ENCODE assay signal across 19 cellular contexts in the genomic region with DNA sequence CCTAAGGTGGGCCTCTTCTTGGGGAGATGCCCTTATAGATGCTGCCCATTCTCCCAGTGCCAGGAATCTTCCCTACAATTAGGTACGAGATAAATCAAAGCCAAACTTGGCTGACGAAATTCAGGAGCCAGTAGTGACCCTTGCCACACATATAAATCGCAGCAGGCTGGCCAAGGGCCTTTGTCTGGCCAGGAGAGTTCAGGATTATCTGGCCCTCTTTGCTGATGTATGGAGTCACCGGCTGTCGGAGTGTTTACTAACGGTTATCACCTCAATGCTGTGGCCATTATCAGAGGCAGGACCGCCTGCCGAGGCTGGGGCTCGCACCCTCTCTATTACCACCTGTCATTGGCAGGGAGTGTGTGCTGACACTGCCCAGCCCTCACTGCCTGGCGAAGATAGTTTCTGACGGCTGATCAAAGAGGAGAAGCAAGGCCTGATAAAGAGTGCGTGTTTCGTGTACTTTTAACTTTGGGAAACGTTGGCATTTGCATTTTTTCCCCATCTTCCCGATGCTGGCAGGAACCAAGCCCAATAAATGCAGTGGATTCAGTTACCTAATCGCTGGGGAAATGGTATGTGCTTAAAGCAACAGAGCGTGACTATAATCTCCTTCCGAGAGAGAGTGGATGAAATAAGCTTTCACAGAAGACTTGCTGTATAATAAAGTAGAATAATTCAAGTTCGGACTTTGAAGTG. TPM values are rescaled to one million over a fixed set of nuclear protein-coding genes. Genes with fewer than 3 reads are reported as not detected.
A peak's percentile ranks its signal among the peaks of the same experiment; 100 is the strongest.
DNase-seq lines count a peak whose midpoint lies in the region; ATAC-seq and TF ChIP-seq lines count a peak whose summit lies in the region.
"Had no signal": no experiment of that assay in that cellular context is flagged by ENCODE, and none has a peak within 500 bp of the region (broad histone marks: within the 10 kb centered on the region; RNA-seq: fewer than 3 reads in every experiment).

No MANE protein-coding gene starts in this region.

- H3K9me3 Mint-ChIP-seq in activated T-helper 17 cell treated with anti-CD3 and anti-CD28 coated beads, Interleukin-2, amount 50 U/mL, for 72 hours, result no peaks in the 10 kb centered on the region
- H3K9me3 Mint-ChIP-seq: CD4-positive, alpha-beta T cell had no signal

- H3K27me3 ChIP-seq in SK-N-SH (ENCODE audit: insufficient read depth), result no peaks in the 10 kb centered on the region
- H3K27me3 ChIP-seq: left lung had no signal

- H3K9me3 ChIP-seq in SK-N-SH, result no peaks in the 10 kb centered on the region
- H3K9me3 ChIP-seq: left lung, psoas muscle had no signal

- TF ChIP-seq CTCF in SK-N-SH (IDR thresholded peaks at IDR 0.05), result no peak

- H3K4me2 ChIP-seq in SK-N-SH, result no peak overlapping the region

- H3K36me3 Mint-ChIP-seq in activated T-helper 17 cell treated with anti-CD3 and anti-CD28 coated beads, Interleukin-2, amount 50 U/mL, for 72 hours (ENCODE audit: low read depth), result no peaks in the 10 kb centered on the region

- no peak for TF ChIP-seq EP300 in SK-N-SH (IDR thresholded peaks at IDR 0.05; ENCODE audit: borderline replicate concordance in 1 of 2, low read depth in 1 of 2, low read length in 1 of 2)

- no peak overlapping the region for H3K9ac ChIP-seq in SK-N-SH

- WGBS in SK-N-SH (ENCODE audit: low lambda C conversion rate), result 91% methylated on average over 19 of the region's 19 CpGs

- no peak overlapping the region for H3K4me3 Mint-ChIP-seq in activated T-helper 17 cell treated with anti-CD3 and anti-CD28 coated beads, Interleukin-2, amount 50 U/mL, for 72 hours
- H3K4me3 Mint-ChIP-seq: CD4-positive, alpha-beta T cell had no signal

- no peak overlapping the region for H3K4me3 ChIP-seq in SK-N-SH (ENCODE audit: low read depth in 2 of 2, low read length in 1 of 2)
- H3K4me3 ChIP-seq: GM12878, left lung, psoas muscle had no signal

- POLR2A ChIA-PET in SK-N-SH (lab: Yijun Ruan, JAX), result no interaction called here

- H3K4me1 ChIP-seq in SK-N-SH (ENCODE audit: control insufficient read depth in 1 of 2, insufficient read depth in 2 of 2, low read depth in 1 of 2, low read length in 1 of 2), result peaks cover 0 to 7% of the 10 kb centered on the region in 2 experiments; a peak in 1 of 4 replicates
- H3K4me1 ChIP-seq: left lung, psoas muscle had no signal

- H3K27ac ChIP-seq in SK-N-SH (ENCODE audit: low read depth in 2 of 2, low read length in 1 of 2), result no peak overlapping the region
- H3K27ac ChIP-seq: left lung, psoas muscle had no signal

- CTCF ChIA-PET in SK-N-SH (lab: Yijun Ruan, JAX), result interaction anchor here (0.8 to 2.6 kb wide), 7 partner anchors 8 to 141 kb away, joined by 3 to 11 read pairs (median 5); partner anchors contain the start of gene TBX2

- H3K27ac Mint-ChIP-seq in activated T-helper 17 cell treated with anti-CD3 and anti-CD28 coated beads, Interleukin-2, amount 50 U/mL, for 72 hours, result no peak overlapping the region
- H3K27ac Mint-ChIP-seq: CD4-positive, alpha-beta T cell had no signal

- H3K27me3 Mint-ChIP-seq in activated T-helper 17 cell treated with anti-CD3 and anti-CD28 coated beads, Interleukin-2, amount 50 U/mL, for 72 hours, result no peaks in the 10 kb centered on the region
- H3K27me3 Mint-ChIP-seq: CD4-positive, alpha-beta T cell had no signal

- H2AFZ ChIP-seq in SK-N-SH (ENCODE audit: low read depth), result no peak overlapping the region

- no peaks in the 10 kb centered on the region for H3K4me1 Mint-ChIP-seq in activated T-helper 17 cell treated with anti-CD3 and anti-CD28 coated beads, Interleukin-2, amount 50 U/mL, for 72 hours

- H3K79me2 ChIP-seq in SK-N-SH (ENCODE audit: insufficient read depth), result no peaks in the 10 kb centered on the region

- no peaks in the 10 kb centered on the region for H3K9me2 ChIP-seq in SK-N-SH

- ATAC-seq in GM18498 (IDR thresholded peaks at IDR 0.05; ENCODE audit: unreplicated experiment), result no peak
- no peak for ATAC-seq in activated T-helper 17 cell treated with anti-CD3 and anti-CD28 coated beads, Interleukin-2, amount 50 U/mL, for 72 hours (replicated peaks)
- ATAC-seq: GM12878, left lung, PC-3, psoas muscle had no signal

- H3F3A ChIP-seq in SK-N-SH (replicated peaks; ENCODE audit: insufficient read depth), result no peaks in the 10 kb centered on the region

- no peaks in the 10 kb centered on the region for H4K20me1 ChIP-seq in SK-N-SH (ENCODE audit: insufficient read depth)

- no peak for TF ChIP-seq RAD21 in SK-N-SH (IDR thresholded peaks at IDR 0.05; ENCODE audit: low read length)

- DNase-seq in DMS153 treated with DMSO at 0.1 percent for 48 hours (lab: John Stamatoyannopoulos, UW; ENCODE audit: unreplicated experiment), result peak; percentile 47
- peak; percentile 88 for DNase-seq in NCI-H2107 treated with DMSO at 0.1 percent for 48 hours (lab: John Stamatoyannopoulos, UW; ENCODE audit: unreplicated experiment)
- DNase-seq in cerebellum (ENCODE audit: low spot score), result peak; percentile 68
- peak; percentile 66 for DNase-seq in left kidney (ENCODE audit: low read depth, low spot score)
- no peak for DNase-seq in SK-N-SH
- DNase-seq in KG1 (lab: John Stamatoyannopoulos, UW), result no peak
- DNase-seq: activated effector memory CD4-positive, alpha-beta T cell treated with Interleukin-2 at 50 U/mL for 16 hours; CD4-positive, alpha-beta T cell; dermis blood vessel endothelial cell; EL; hippocampal formation; left lung; PC-3; psoas muscle; stimulated activated CD4-positive, alpha-beta T cell treated with anti-CD3 and anti-CD28 coated beads, Interleukin-1b, Interleukin-23, amount 100 ng/mL, for 48 hours had no signal

- H3K36me3 ChIP-seq in SK-N-SH (replicated peaks in 1 of 2; ENCODE audit: control insufficient read depth in 1 of 2, insufficient read depth in 2 of 2, low read length in 1 of 2), result no peaks in the 10 kb centered on the region
- H3K36me3 ChIP-seq: left lung had no signal

TF ChIP-seq in SK-N-SH, 30 proteins besides CTCF, POLR2A, EP300 and RAD21 (continues in another document):
- no peak for TF ChIP-seq JUND (IDR thresholded peaks at IDR 0.05)
- no peak for TF ChIP-seq USF1 (IDR thresholded peaks at IDR 0.05; ENCODE audit: borderline replicate concordance, low read depth)
- no peak for TF ChIP-seq MXI1 (IDR thresholded peaks at IDR 0.05; ENCODE audit: low read depth, low read length)
- TF ChIP-seq MEF2A (IDR thresholded peaks at IDR 0.05; ENCODE audit: borderline replicate concordance, low read depth), result no peak
- TF ChIP-seq TEAD4 (IDR thresholded peaks at IDR 0.05; ENCODE audit: borderline replicate concordance, insufficient read depth), result no peak
- no peak for TF ChIP-seq REST (IDR thresholded peaks at IDR 0.05; ENCODE audit: low read depth, low read length)
- no peak for TF ChIP-seq USF2 (IDR thresholded peaks at IDR 0.05; ENCODE audit: borderline replicate concordance, low read depth, low read length)
- TF ChIP-seq IRF3 (IDR thresholded peaks at IDR 0.05; ENCODE audit: low read depth, low read length), result no peak
- no peak for TF ChIP-seq EZH2phosphoT487 (IDR thresholded peaks at IDR 0.05; ENCODE audit: borderline replicate concordance, low read depth)

RNA-seq across cellular contexts. Expression of gene TBX2, which starts 32.8 kb away (rescaled TPM):
- total RNA-seq in cerebellum, result 1.3 TPM
- 37.8 and 57.8 TPM in 2 replicates for polyA plus RNA-seq in SK-N-SH (2012; rRNA removed)
- 28.9 and 45.2 TPM in 2 replicates for polyA plus RNA-seq in SK-N-SH (2012; cell fraction: cytosol; rRNA removed)
- 179 and 233 TPM in 2 replicates for polyA plus RNA-seq in SK-N-SH (2012; cell fraction: nucleus; rRNA removed)
- total RNA-seq in activated T-helper 17 cell treated with anti-CD3 and anti-CD28 coated beads, Interleukin-2, amount 50 U/mL, for 72 hours, result not detected
- total RNA-seq: activated CD8-positive, alpha-beta memory T cell treated with anti-CD3 and anti-CD28 coated beads for 36 hours had no signal
- polyA plus RNA-seq: GM12878 had no signal

Comparison
In these comparisons a context has a peak if more than half of its experiments do, and no peak if none do; other contexts are left out.
1. DNase-seq: peak in DMS153 treated with DMSO at 0.1 percent for 48 hours (single experiment), NCI-H2107 treated with DMSO at 0.1 percent for 48 hours (single experiment), cerebellum (single experiment) and left kidney (single experiment); none in SK-N-SH (single experiment) and KG1 (single experiment).